8 cellular contexts compared by ENCODE assay signal in genomic region chr7:23012797-23013714, GRCh38. TPM values are rescaled to one million over a fixed set of nuclear protein-coding genes. Genes with fewer than 3 reads are reported as not detected.
DNase-seq lines count a peak whose midpoint lies in the region; ATAC-seq and TF ChIP-seq lines count a peak whose summit lies in the region.

No MANE protein-coding gene starts in this region.

- ATAC-seq in GM19467 (IDR thresholded peaks at IDR 0.05; ENCODE audit: unreplicated experiment): peak; percentile 4

- peak overlapping the region; percentile 71 to 91 for H3K4me3 ChIP-seq in muscle layer of duodenum (ENCODE audit: low read depth in 1 of 2, low read length in 2 of 2)
- H3K4me3 ChIP-seq in uterus: peak overlapping the region; percentile 78 to 95

- intact Hi-C loops in uterus (cut with DNase I; ENCODE audit: low total_unique reads): no loop called here

- H3K9me3 ChIP-seq in muscle layer of duodenum (ENCODE audit: control insufficient read depth in 1 of 2, low read length in 2 of 2) (no peaks in the 10 kb centered on the region), uterus (no peaks in the 10 kb centered on the region)

- no peak for TF ChIP-seq POLR2A in uterus (IDR thresholded peaks at IDR 0.05)

- peaks cover 33% of the 10 kb centered on the region for H3K4me1 Mint-ChIP-seq in endothelial cell (ENCODE audit: unreplicated experiment)

- H3K27me3 ChIP-seq in muscle layer of duodenum (ENCODE audit: low read depth, low read length) (no peaks in the 10 kb centered on the region), uterus (no peaks in the 10 kb centered on the region)

- DNase-seq in ELF-1 (ENCODE audit: low read depth, low spot score) (peak; percentile 49), HK-2 (ENCODE audit: unreplicated experiment) (peak; percentile 49), T-helper 1 cell (peak in 3 of 5 donors; percentile 6 to 19 (median 7)), endothelial cell (ENCODE audit: low spot score) (peak; percentile 56), uterus (peak; percentile 26 to 35), iPS-NIHi7 (ENCODE audit: extremely low spot score) (no peak)

- H3K27ac ChIP-seq in muscle layer of duodenum (ENCODE audit: low read length): peak overlapping the region; percentile 61
- peak overlapping the region; percentile 85 to 86 for H3K27ac ChIP-seq in uterus

- no peak overlapping the region for H3K4me3 Mint-ChIP-seq in endothelial cell (ENCODE audit: unreplicated experiment)

- H3K9me3 Mint-ChIP-seq in endothelial cell (ENCODE audit: unreplicated experiment): no peaks in the 10 kb centered on the region

- H3K4me1 ChIP-seq in muscle layer of duodenum (ENCODE audit: control insufficient read depth in 1 of 2, insufficient read depth in 2 of 2, low read length in 2 of 2) (peaks cover 4 to 18% of the 10 kb centered on the region in 2 donors), uterus (peaks cover 0 to 9% of the 10 kb centered on the region in 2 donors)

- H3K36me3 ChIP-seq in muscle layer of duodenum (ENCODE audit: control insufficient read depth in 1 of 2, insufficient read depth in 2 of 2, low read length in 2 of 2): no peaks in the 10 kb centered on the region
- no peaks in the 10 kb centered on the region for H3K36me3 ChIP-seq in uterus

- H3K27me3 Mint-ChIP-seq in endothelial cell (ENCODE audit: unreplicated experiment): peaks cover 8% of the 10 kb centered on the region

- no peak for TF ChIP-seq CTCF in endothelial cell (IDR thresholded peaks at IDR 0.05; ENCODE audit: unreplicated experiment)
- peak in 1 of 4 experiments; percentile 7 for TF ChIP-seq CTCF in uterus (IDR thresholded peaks at IDR 0.05)

- no peak overlapping the region for H3K27ac Mint-ChIP-seq in endothelial cell (ENCODE audit: unreplicated experiment)

- no peaks in the 10 kb centered on the region for H3K36me3 Mint-ChIP-seq in endothelial cell (ENCODE audit: low read depth, unreplicated experiment)

RNA-seq across cellular contexts. Expression of gene HYCC1, which starts 0.9 kb away (rescaled TPM):
- total RNA-seq in endothelial cell (ENCODE audit: unreplicated experiment) (93.8 TPM), uterus (10 to 100 TPM; 25.0 to 89.0 (median 46.8) TPM)
